ENCODE assay signal across 11 cellular contexts in the genomic region with DNA sequence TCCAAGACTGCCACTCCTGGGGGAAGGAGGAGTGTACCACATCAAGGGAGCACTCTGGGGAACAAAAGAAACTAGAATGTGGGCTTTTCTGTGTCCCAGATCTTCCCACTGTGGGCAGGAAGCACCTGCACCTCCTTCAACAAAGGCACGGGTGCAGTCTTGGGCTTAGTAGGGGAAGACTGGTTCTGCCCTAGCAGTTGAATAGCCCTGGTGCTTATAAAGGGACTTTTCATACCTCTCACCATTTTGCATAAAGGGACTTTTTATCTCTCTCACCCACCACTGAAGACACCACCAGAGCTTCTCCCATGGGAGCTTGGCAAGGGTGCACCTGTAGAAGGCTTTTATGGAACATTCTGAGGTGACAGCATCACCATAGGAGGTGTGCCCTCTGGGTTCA.
A peak's percentile ranks its signal among the peaks of the same experiment; 100 is the strongest.
DNase-seq lines count a peak whose midpoint lies in the region; ATAC-seq and TF ChIP-seq lines count a peak whose summit lies in the region.
"Had no signal": no experiment of that assay in that cellular context is flagged by ENCODE, and none has a peak within 500 bp of the region (broad histone marks: within the 10 kb centered on the region; RNA-seq: fewer than 3 reads in every experiment).

No MANE protein-coding gene starts in this region.

- intact Hi-C loops in uterus (cut with DNase I; ENCODE audit: low total_unique reads): no loop called here

- H3K4me3 ChIP-seq in uterus: no peak overlapping the region
- H3K4me3 ChIP-seq: smooth muscle cell had no signal

- H3K27me3 ChIP-seq in uterus: no peaks in the 10 kb centered on the region

- peak; percentile 70 for ATAC-seq in GM18858 (IDR thresholded peaks at IDR 0.05; ENCODE audit: unreplicated experiment)
- peak; percentile 57 for ATAC-seq in GM21423 (IDR thresholded peaks at IDR 0.05; ENCODE audit: unreplicated experiment)
- ATAC-seq in HG03039 (IDR thresholded peaks at IDR 0.05; ENCODE audit: unreplicated experiment): peak; percentile 78
- no peak for ATAC-seq in HG03280 (IDR thresholded peaks at IDR 0.05; ENCODE audit: unreplicated experiment)
- no peak for ATAC-seq in esophagus mucosa

- H3K27ac ChIP-seq in uterus: no peak overlapping the region

- H3K9me3 ChIP-seq in uterus: no peaks in the 10 kb centered on the region

- TF ChIP-seq CTCF in uterus (IDR thresholded peaks at IDR 0.05): no peak

- H3K4me1 ChIP-seq in uterus: no peaks in the 10 kb centered on the region

- no peak for TF ChIP-seq POLR2A in uterus (IDR thresholded peaks at IDR 0.05)

- H3K36me3 ChIP-seq in uterus: no peaks in the 10 kb centered on the region

- peak; percentile 15 for DNase-seq in UCSD-AML1 (lab: John Stamatoyannopoulos, UW; ENCODE audit: unreplicated experiment)
- DNase-seq in uterus: no peak
- DNase-seq in iPS-NIHi7 (ENCODE audit: extremely low spot score): no peak
- DNase-seq: effector memory CD4-positive, alpha-beta T cell; NCI-H2227 treated with DMSO at 0.1 percent for 48 hours had no signal

Comparison
In these comparisons a context has a peak if more than half of its experiments do, and no peak if none do; other contexts are left out.
1. ATAC-seq: peak in GM18858 (single experiment), GM21423 (single experiment) and HG03039 (single experiment); none in HG03280 (single experiment) and esophagus mucosa (single experiment).